12 cellular contexts compared by ENCODE assay signal in genomic region chr11:75625970-75626691, GRCh38. TPM values are rescaled to one million over a fixed set of nuclear protein-coding genes. Genes with fewer than 3 reads are reported as not detected.
A peak's percentile ranks its signal among the peaks of the same experiment; 100 is the strongest.
DNase-seq lines count a peak whose midpoint lies in the region; ATAC-seq and TF ChIP-seq lines count a peak whose summit lies in the region.
"Had no signal": no experiment of that assay in that cellular context is flagged by ENCODE, and none has a peak within 500 bp of the region (broad histone marks: within the 10 kb centered on the region; RNA-seq: fewer than 3 reads in every experiment).

No MANE protein-coding gene starts in this region.

- H3K9ac ChIP-seq in IMR-90 (ENCODE audit: low read depth, low read length): no peak overlapping the region

- H3K4me3 ChIP-seq in AG10803 (ENCODE audit: low read length) (no peak overlapping the region), IMR-90 (ENCODE audit: insufficient read depth, low read depth, low read length) (no peak overlapping the region), brain microvascular endothelial cell (ENCODE audit: low read depth, low read length) (no peak overlapping the region), mesodermal cell (ENCODE audit: extremely low read depth, insufficient read depth, low read length, poor library complexity, severe bottlenecking) (no peak overlapping the region)
- H3K4me3 ChIP-seq: stomach had no signal

- H3K36me3 ChIP-seq in IMR-90 (ENCODE audit: control insufficient read depth, insufficient read depth, low read length): no peaks in the 10 kb centered on the region
- H3K36me3 ChIP-seq in brain microvascular endothelial cell (replicated peaks): no peaks in the 10 kb centered on the region
- H3K36me3 ChIP-seq in mesodermal cell (ENCODE audit: control insufficient read depth, insufficient read depth, low read length): no peaks in the 10 kb centered on the region
- H3K36me3 ChIP-seq: stomach had no signal

- H3K18ac ChIP-seq in IMR-90 (ENCODE audit: low read depth, low read length): peak overlapping the region; percentile 92

- H2BK20ac ChIP-seq in IMR-90 (ENCODE audit: low read depth, low read length): peak overlapping the region; percentile 92

- peak overlapping the region; percentile 18 for H3K4me2 ChIP-seq in IMR-90 (ENCODE audit: low read depth, low read length)

- TF ChIP-seq CTCF in AG10803 (conservative IDR thresholded peaks at IDR 0.05; ENCODE audit: low read length) (no peak), IMR-90 (conservative IDR thresholded peaks at IDR 0.05; ENCODE audit: low read depth, low read length) (no peak), brain microvascular endothelial cell (IDR thresholded peaks at IDR 0.05; ENCODE audit: low read depth, low read length, missing control alignments) (no peak)

- H3K56ac ChIP-seq in IMR-90 (ENCODE audit: extremely low read depth, insufficient read depth, low read length): peak overlapping the region; percentile 56

- H4K91ac ChIP-seq in IMR-90 (ENCODE audit: insufficient read depth, low read depth, low read length): peak overlapping the region; percentile 95

- POLR2A ChIA-PET in IMR-90 (lab: Charles Lee; ENCODE audit: unreplicated experiment): no interaction called here

- H2BK5ac ChIP-seq in IMR-90 (ENCODE audit: low read depth, low read length, poor library complexity, severe bottlenecking): peak overlapping the region; percentile 95

- peak overlapping the region; percentile 70 for H3K27ac ChIP-seq in IMR-90 (ENCODE audit: insufficient read depth, low read length)
- peak overlapping the region; percentile 41 for H3K27ac ChIP-seq in brain microvascular endothelial cell
- H3K27ac ChIP-seq in mesodermal cell (ENCODE audit: low read depth, low read length, severe bottlenecking): peak overlapping the region; percentile 72

- peak overlapping the region; percentile 74 for H2AFZ ChIP-seq in IMR-90 (replicated peaks; ENCODE audit: low read length, poor library complexity)

- TF ChIP-seq POLR2A in IMR-90 (IDR thresholded peaks at IDR 0.05; ENCODE audit: low read depth, low read length): no peak

- ATAC-seq in IMR-90 (ENCODE audit: low read depth): peak; percentile 89
- no peak for ATAC-seq in HG02938 (IDR thresholded peaks at IDR 0.05; ENCODE audit: unreplicated experiment)
- ATAC-seq in GM18517 (IDR thresholded peaks at IDR 0.05; ENCODE audit: unreplicated experiment): no peak

- 58% methylated on average over 2 of the region's 7 CpGs; no CpG with 5 or more reads in 1 of the 2 experiments for WGBS in IMR-90 (ENCODE audit: extremely low coverage in 2 of 2, insufficient read length in 1 of 2), 2 experiments
- 82 to 84% methylated on average over 4 to 5 of the region's 7 CpGs for WGBS in mesodermal cell (ENCODE audit: insufficient coverage in 2 of 2), 2 experiments

- peak overlapping the region; percentile 16 for H4K5ac ChIP-seq in IMR-90 (ENCODE audit: low read depth, low read length)

- intact Hi-C loops in IMR-90 (cut with micrococcal nuclease) (no loop called here), posterior cingulate gyrus (cut with DNase I) (no loop called here)

- peaks cover 28% of the 10 kb centered on the region for H3K9me1 ChIP-seq in IMR-90 (ENCODE audit: insufficient read depth, low read length)

- no peak for TF ChIP-seq RAD21 in IMR-90 (IDR thresholded peaks at IDR 0.05; ENCODE audit: low read length)

- peaks cover 0 to 15% of the 10 kb centered on the region in 2 experiments; a peak in 2 of 4 replicates for H3K79me1 ChIP-seq in IMR-90 (ENCODE audit: low read depth in 1 of 2, low read length in 2 of 2)

- peaks cover 3% of the 10 kb centered on the region; the same call in 1 of the 2 replicates for H4K20me1 ChIP-seq in IMR-90 (ENCODE audit: insufficient read depth, low read length)

- peak overlapping the region; percentile 91 for H2AK5ac ChIP-seq in IMR-90 (ENCODE audit: low read depth, low read length)

- H2BK15ac ChIP-seq in IMR-90 (ENCODE audit: low read depth, low read length): peak overlapping the region; percentile 75; the same call in 2 of the 3 replicates

- no peaks in the 10 kb centered on the region for H3K9me3 ChIP-seq in IMR-90 (ENCODE audit: control insufficient read depth, insufficient read depth, low read length)
- H3K9me3 ChIP-seq in mesodermal cell (ENCODE audit: control insufficient read depth, low read length): no peaks in the 10 kb centered on the region
- H3K9me3 ChIP-seq: stomach had no signal

- H4K8ac ChIP-seq in IMR-90 (ENCODE audit: low read depth in 2 of 2, low read length in 2 of 2): peak overlapping the region; percentile 34 to 63

- dilution Hi-C loops in IMR-90 (cut with HindIII; ENCODE audit: low sequenced_read_pairs, unreplicated experiment): no loop called here

- H3K14ac ChIP-seq in IMR-90 (replicated peaks; ENCODE audit: low read depth, low read length): peak overlapping the region; percentile 54

- in situ Hi-C loops in IMR-90 (cut with MboI; ENCODE audit: low sequenced_read_pairs): no loop called here
- in situ Hi-C loops in brain microvascular endothelial cell (cut with HindIII; ENCODE audit: low pct_ligation_motif_present, low sequenced_read_pairs): no loop called here

- peak overlapping the region; percentile 92 for H2BK120ac ChIP-seq in IMR-90 (ENCODE audit: low read depth, low read length)

- H3K23ac ChIP-seq in IMR-90 (ENCODE audit: low read depth, low read length): peak overlapping the region; percentile 46; the same call in 1 of the 2 replicates

- peak overlapping the region; percentile 89 for H2AK9ac ChIP-seq in IMR-90 (replicated peaks; ENCODE audit: low read depth, low read length, poor library complexity)

- H3K4me1 ChIP-seq in IMR-90 (ENCODE audit: control insufficient read depth, insufficient read depth, low read length): peaks cover 29% of the 10 kb centered on the region
- peaks cover 35% of the 10 kb centered on the region for H3K4me1 ChIP-seq in mesodermal cell (ENCODE audit: control insufficient read depth, insufficient read depth, low read length, poor library complexity, severe bottlenecking)

- peak overlapping the region; percentile 92 for H3K4ac ChIP-seq in IMR-90 (ENCODE audit: low read depth, low read length)

- CTCF ChIA-PET in IMR-90 (lab: Yijun Ruan, JAX): no interaction called here

- no TSS peak for BruUV-seq in IMR-90 (replicated peaks; lab: Mats Ljungman, UMichigan)

- H3K27me3 ChIP-seq in IMR-90 (ENCODE audit: control insufficient read depth, insufficient read depth, low read length): no peaks in the 10 kb centered on the region
- H3K27me3 ChIP-seq in brain microvascular endothelial cell (replicated peaks): no peaks in the 10 kb centered on the region
- H3K27me3 ChIP-seq: stomach had no signal

- peak; percentile 83 for DNase-seq in AG10803 (ENCODE audit: low read depth)
- peak; percentile 95 for DNase-seq in IMR-90
- peak; percentile 85 for DNase-seq in brain microvascular endothelial cell
- no peak for DNase-seq in posterior cingulate gyrus
- DNase-seq in NCI-H524 treated with DMSO at 0.1 percent for 48 hours (lab: John Stamatoyannopoulos, UW): no peak
- DNase-seq: activated naive CD4-positive, alpha-beta T cell treated with anti-CD3 and anti-CD28 coated beads, Interleukin-2, amount 50 U/mL, for 16 hours; NCI-H1105 treated with DMSO at 0.1 percent for 48 hours; stomach had no signal

TF ChIP-seq in IMR-90, 13 proteins besides CTCF, POLR2A, EP300 and RAD21:
- TF ChIP-seq MAZ (IDR thresholded peaks at IDR 0.05; ENCODE audit: borderline replicate concordance, low read depth, low read length) (peak; percentile 33; the same call in 1 of the 2 replicates), MXI1 (IDR thresholded peaks at IDR 0.05; ENCODE audit: borderline replicate concordance, low read depth, low read length) (no peak), FOS (IDR thresholded peaks at IDR 0.05; ENCODE audit: low read depth, low read length) (peak; percentile 82; the same call in 1 of the 2 replicates), RCOR1 (IDR thresholded peaks at IDR 0.05; ENCODE audit: insufficient replicate concordance, low read length) (no peak), BHLHE40 (IDR thresholded peaks at IDR 0.05; ENCODE audit: low read depth, low read length) (peak; percentile 19; the same call in 1 of the 2 replicates), MAFK (IDR thresholded peaks at IDR 0.05; ENCODE audit: low read depth, low read length) (no peak)

RNA-seq across cellular contexts. Expression of gene MAP6, which starts 42.7 kb away (rescaled TPM):
- 2.5 and 3.0 TPM in 2 replicates for total RNA-seq in IMR-90 (2012; rRNA removed)
- 3.1 and 3.4 TPM in 2 replicates for polyA plus RNA-seq in IMR-90 (2012; rRNA removed)
- polyA plus RNA-seq in IMR-90 (2012; cell fraction: cytosol; rRNA removed): 1.6 and 1.9 TPM in 2 replicates
- 6.3 and 12.8 TPM in 2 replicates for polyA plus RNA-seq in IMR-90 (2012; cell fraction: nucleus; rRNA removed; ENCODE audit: low replicate concordance)
- 4.9 TPM for polyA plus RNA-seq in mesodermal cell (2013, experiment 1 of 2)
- polyA plus RNA-seq in mesodermal cell (2013, experiment 2 of 2): 3.4 TPM
- total RNA-seq: mononuclear cell had no signal

Comparison
In these comparisons a context has a peak if more than half of its experiments do, and no peak if none do; other contexts are left out.
1. DNase-seq: peak in AG10803 (single experiment), IMR-90 (single experiment) and brain microvascular endothelial cell (single experiment); none in posterior cingulate gyrus (0 of 10) and NCI-H524 treated with DMSO at 0.1 percent for 48 hours (single experiment).
2. Peak in every context shown above with its lines, with median percentiles within 50 percentile points of each other: H3K27ac ChIP-seq.